15 cellular contexts compared by ENCODE assay signal in the genomic region with DNA sequence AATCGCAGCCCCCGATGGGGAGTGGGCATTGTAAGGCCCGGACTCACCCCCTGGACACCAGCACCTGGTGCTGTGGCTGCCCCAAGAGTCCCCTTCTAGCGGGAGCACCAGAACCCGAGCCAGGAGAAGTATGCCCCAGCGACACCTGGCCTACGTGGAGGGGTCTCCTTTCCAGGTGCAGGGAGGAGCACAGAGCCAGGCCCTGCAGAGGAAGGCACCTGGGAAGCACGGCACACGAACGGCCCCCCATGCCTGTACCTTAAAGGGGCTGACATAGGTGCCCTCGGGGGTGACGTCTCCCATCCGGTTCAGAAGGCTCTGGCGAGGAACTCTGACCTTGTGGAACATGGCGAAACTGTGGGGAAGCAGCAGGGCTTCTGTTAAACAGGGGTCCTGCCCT. TPM values are rescaled to one million over a fixed set of nuclear protein-coding genes. Genes with fewer than 3 reads are reported as not detected.
A peak's percentile ranks its signal among the peaks of the same experiment; 100 is the strongest.
DNase-seq lines count a peak whose midpoint lies in the region; FAIRE-seq and TF ChIP-seq lines count a peak whose summit lies in the region.
"Had no signal": no experiment of that assay in that cellular context is flagged by ENCODE, and none has a peak within 500 bp of the region (broad histone marks: within the 10 kb centered on the region; RNA-seq: fewer than 3 reads in every experiment).

No MANE protein-coding gene starts in this region.

- H4K12ac ChIP-seq in trophoblast cell (ENCODE audit: low read depth, low read length), result no peak overlapping the region

- peaks cover 5% of the 10 kb centered on the region for H3K79me1 ChIP-seq in trophoblast cell (ENCODE audit: low read length)

- H3K9me2 ChIP-seq in OCI-LY1 (ENCODE audit: low read depth, low read length), result no peaks in the 10 kb centered on the region

- H3F3A ChIP-seq in OCI-LY1 (ENCODE audit: insufficient read depth, low read length), result no peaks in the 10 kb centered on the region

- H3K4me2 ChIP-seq in BLaER1 treated with 17β-estradiol and CSF1 and Interleukin-3, amounts not matched to agents 10 nM and 100 nM, result peak overlapping the region; percentile 64 to 98 (median 89)
- H3K4me2 ChIP-seq in OCI-LY1 (ENCODE audit: low read length) (no peak overlapping the region), trophoblast cell (ENCODE audit: low read length) (no peak overlapping the region)

- peak overlapping the region in 3 of 10 experiments; percentile 15 to 39 (median 25); a peak in 2 of 20 replicates for H3K4me3 ChIP-seq in BLaER1 treated with 17β-estradiol and CSF1 and Interleukin-3, amounts not matched to agents 10 nM and 100 nM
- no peak overlapping the region for H3K4me3 ChIP-seq in OCI-LY1 (ENCODE audit: low read depth, low read length, poor library complexity, severe bottlenecking)
- H3K4me3 ChIP-seq in kidney (ENCODE audit: low read length in 2 of 2), result no peak overlapping the region
- H3K4me3 ChIP-seq in trophoblast cell (ENCODE audit: low read depth, low read length), result peak overlapping the region; percentile 37
- H3K4me3 ChIP-seq in dorsolateral prefrontal cortex, result no peak overlapping the region

- TF ChIP-seq CTCF in OCI-LY1 (IDR thresholded peaks at IDR 0.05; ENCODE audit: low read length) (no peak), kidney (IDR thresholded peaks at IDR 0.05; ENCODE audit: borderline replicate concordance, extremely low read depth, insufficient read depth) (no peak), dorsolateral prefrontal cortex (IDR thresholded peaks at IDR 0.05 in 54 of 56, conservative IDR thresholded peaks at IDR 0.05 in 2 of 56; ENCODE audit: low read depth in 1 of 56, partially characterized antibody in 56 of 56) (no peak)

- H3K9ac ChIP-seq in BLaER1 treated with 17β-estradiol and CSF1 and Interleukin-3, amounts not matched to agents 10 nM and 100 nM, result peak overlapping the region in 7 of 11 experiments; percentile 49 to 73 (median 66); a peak in 14 of 22 replicates
- H3K9ac ChIP-seq in OCI-LY1 (ENCODE audit: low read length) (no peak overlapping the region), kidney (ENCODE audit: low read length in 2 of 2) (no peak overlapping the region), trophoblast cell (ENCODE audit: low read length) (no peak overlapping the region)

- peak overlapping the region in 8 of 11 experiments; percentile 58 to 84 (median 76); a peak in 17 of 22 replicates for H3K27ac ChIP-seq in BLaER1 treated with 17β-estradiol and CSF1 and Interleukin-3, amounts not matched to agents 10 nM and 100 nM
- H3K27ac ChIP-seq in OCI-LY1 (ENCODE audit: low read depth, low read length, poor library complexity, severe bottlenecking) (peak overlapping the region; percentile 84), kidney (ENCODE audit: low read depth in 2 of 2, low read length in 2 of 2) (no peak overlapping the region), trophoblast cell (ENCODE audit: low read depth, low read length) (no peak overlapping the region), dorsolateral prefrontal cortex (no peak overlapping the region)

- WGBS in trophoblast cell (ENCODE audit: extremely low coverage, insufficient coverage, insufficient read length), result no CpG with 5 or more reads among the region's 15 CpGs

- peaks cover 0 to 20% (median 0%) of the 10 kb centered on the region in 11 experiments; a peak in 4 of 22 replicates for H3K27me3 ChIP-seq in BLaER1 treated with 17β-estradiol and CSF1 and Interleukin-3, amounts not matched to agents 10 nM and 100 nM
- H3K27me3 ChIP-seq in OCI-LY1 (ENCODE audit: insufficient read depth, low read length) (no peaks in the 10 kb centered on the region), trophoblast cell (ENCODE audit: insufficient read depth, low read length) (no peaks in the 10 kb centered on the region), dorsolateral prefrontal cortex (no peaks in the 10 kb centered on the region)
- H3K27me3 ChIP-seq: BE2C had no signal

- H3K23ac ChIP-seq in trophoblast cell (ENCODE audit: low read length), result no peak overlapping the region

- no peak overlapping the region for H2AK5ac ChIP-seq in trophoblast cell (ENCODE audit: low read length)

- H2BK12ac ChIP-seq in trophoblast cell (ENCODE audit: low read length), result no peak overlapping the region

- H3K9me3 ChIP-seq in BLaER1 treated with 17β-estradiol and CSF1 and Interleukin-3, amounts not matched to agents 10 nM and 100 nM (replicated peaks in 1 of 11), result no peaks in the 10 kb centered on the region
- H3K9me3 ChIP-seq in OCI-LY1 (ENCODE audit: low read length), result no peaks in the 10 kb centered on the region
- no peaks in the 10 kb centered on the region for H3K9me3 ChIP-seq in kidney (ENCODE audit: control insufficient read depth in 1 of 2, low read length in 2 of 2)
- no peaks in the 10 kb centered on the region for H3K9me3 ChIP-seq in trophoblast cell (ENCODE audit: insufficient read depth, low read depth, low read length)
- H3K9me3 ChIP-seq: BE2C had no signal

- H4K91ac ChIP-seq in trophoblast cell (ENCODE audit: low read depth, low read length), result no peak overlapping the region

- no peak overlapping the region for H3K18ac ChIP-seq in trophoblast cell (ENCODE audit: low read length)

- H3K4ac ChIP-seq in trophoblast cell (ENCODE audit: low read depth, low read length), result no peak overlapping the region

- H3K4me1 ChIP-seq in BLaER1 treated with 17β-estradiol and CSF1 and Interleukin-3, amounts not matched to agents 10 nM and 100 nM, result peaks cover 56 to 99% (median 98%) of the 10 kb centered on the region in 10 experiments
- H3K4me1 ChIP-seq in OCI-LY1 (ENCODE audit: insufficient read depth, low read length, severe bottlenecking), result peaks cover 67% of the 10 kb centered on the region
- H3K4me1 ChIP-seq in kidney (ENCODE audit: control insufficient read depth in 1 of 2, insufficient read depth in 1 of 2, low read depth in 1 of 2, low read length in 2 of 2), result peaks cover 4 to 15% of the 10 kb centered on the region in 2 donors
- peaks cover 0 to 7% of the 10 kb centered on the region in 2 experiments for H3K4me1 ChIP-seq in trophoblast cell (ENCODE audit: control insufficient read depth in 1 of 2, insufficient read depth in 2 of 2, low read length in 2 of 2)
- H3K4me1 ChIP-seq: BE2C had no signal

- peaks cover 0 to 10% (median 0%) of the 10 kb centered on the region in 11 experiments; a peak in 4 of 22 replicates for H4K20me1 ChIP-seq in BLaER1 treated with 17β-estradiol and CSF1 and Interleukin-3, amounts not matched to agents 10 nM and 100 nM
- H4K20me1 ChIP-seq in OCI-LY1 (ENCODE audit: insufficient read depth, low read length), result no peaks in the 10 kb centered on the region

- intact Hi-C loops in kidney (cut with DNase I), result loop anchor here (10.0 kb wide), 1 partner anchor 134 kb away; the partner anchor contains the start of gene HTRA3
- intact Hi-C loops in dorsolateral prefrontal cortex (cut with DNase I), result no loop called here

- H2BK5ac ChIP-seq in trophoblast cell (ENCODE audit: low read depth, low read length, poor library complexity), result no peak overlapping the region

- no peak overlapping the region for H4K8ac ChIP-seq in trophoblast cell (ENCODE audit: low read depth, low read length)

- H3K79me2 ChIP-seq in OCI-LY1 (ENCODE audit: insufficient read depth, low read length) (no peaks in the 10 kb centered on the region), trophoblast cell (ENCODE audit: control insufficient read depth, insufficient read depth, low read length, poor library complexity) (no peaks in the 10 kb centered on the region)

- no peak overlapping the region for H3K14ac ChIP-seq in trophoblast cell (ENCODE audit: low read length)

- no peak overlapping the region for H2BK120ac ChIP-seq in trophoblast cell (ENCODE audit: insufficient read depth, low read length, poor library complexity)

- H3K36me3 ChIP-seq in BLaER1 treated with 17β-estradiol and CSF1 and Interleukin-3, amounts not matched to agents 10 nM and 100 nM, result peaks cover 0 to 13% (median 0%) of the 10 kb centered on the region in 11 experiments; a peak in 5 of 22 replicates
- no peaks in the 10 kb centered on the region for H3K36me3 ChIP-seq in OCI-LY1 (ENCODE audit: insufficient read depth, low read length)
- peaks cover 8 to 16% of the 10 kb centered on the region in 2 donors for H3K36me3 ChIP-seq in kidney (ENCODE audit: control insufficient read depth in 1 of 2, insufficient read depth in 2 of 2, low read length in 2 of 2)
- peaks cover 33 to 43% of the 10 kb centered on the region in 2 experiments for H3K36me3 ChIP-seq in trophoblast cell (ENCODE audit: control insufficient read depth in 1 of 2, insufficient read depth in 2 of 2, low read length in 2 of 2)
- H3K36me3 ChIP-seq: BE2C had no signal

- peak; percentile 56 for DNase-seq in kidney
- no peak for DNase-seq in trophoblast cell
- DNase-seq in epidermal melanocyte (ENCODE audit: insufficient read length, low spot score), result no peak
- DNase-seq in NCI-H510A (lab: John Stamatoyannopoulos, UW), result no peak
- DNase-seq in dorsolateral prefrontal cortex, result no peak
- DNase-seq: 8988T; BE2C; CD4-positive, alpha-beta memory T cell; DMS153; DMS79; GF-D8; GOT3; HCEC 1CT had no signal

- H2AFZ ChIP-seq in OCI-LY1 (ENCODE audit: low read length) (no peak overlapping the region), trophoblast cell (ENCODE audit: insufficient read depth, low read length, poor library complexity) (no peak overlapping the region)

- no peak for FAIRE-seq in kidney (lab: Jason Lieb, UNC)

RNA-seq across cellular contexts. Expression of gene ACOX3, which starts 41.2 kb away (rescaled TPM):
- total RNA-seq in kidney, result 21.7 TPM
- 10.1 TPM for polyA plus RNA-seq in kidney (ENCODE audit: insufficient read depth, low read depth, low replicate concordance)
- 21.5 and 23.3 TPM in 2 replicates for polyA plus RNA-seq in trophoblast cell (2013)
- total RNA-seq in dorsolateral prefrontal cortex, result 10 to 100 TPM; 22.8 to 47.3 (median 34.4) TPM

RNA-seq across cellular contexts. Expression of gene TRMT44, which starts 41.3 kb away (rescaled TPM):
- total RNA-seq in kidney (20.1 TPM), dorsolateral prefrontal cortex (10 to 100 TPM; 24.4 to 65.0 (median 40.3) TPM)
- polyA plus RNA-seq in kidney (ENCODE audit: insufficient read depth, low read depth, low replicate concordance), result 5.1 TPM
- polyA plus RNA-seq in trophoblast cell (2013), result 16.7 and 17.7 TPM in 2 replicates

Comparison
In these comparisons a context has a peak if more than half of its experiments do, and no peak if none do; other contexts are left out.
1. H3K27ac ChIP-seq: peak in BLaER1 treated with 17β-estradiol and CSF1 and Interleukin-3, amounts not matched to agents 10 nM and 100 nM (8 of 11) and OCI-LY1 (single experiment); none in kidney (0 of 2), trophoblast cell (single experiment) and dorsolateral prefrontal cortex (0 of 59).
2. H3K4me2 ChIP-seq: peak in BLaER1 treated with 17β-estradiol and CSF1 and Interleukin-3, amounts not matched to agents 10 nM and 100 nM (11 of 11); none in OCI-LY1 (single experiment) and trophoblast cell (single experiment).
3. H3K9ac ChIP-seq: peak in BLaER1 treated with 17β-estradiol and CSF1 and Interleukin-3, amounts not matched to agents 10 nM and 100 nM (7 of 11); none in OCI-LY1 (single experiment), kidney (0 of 2) and trophoblast cell (single experiment).